In the genomic region with DNA sequence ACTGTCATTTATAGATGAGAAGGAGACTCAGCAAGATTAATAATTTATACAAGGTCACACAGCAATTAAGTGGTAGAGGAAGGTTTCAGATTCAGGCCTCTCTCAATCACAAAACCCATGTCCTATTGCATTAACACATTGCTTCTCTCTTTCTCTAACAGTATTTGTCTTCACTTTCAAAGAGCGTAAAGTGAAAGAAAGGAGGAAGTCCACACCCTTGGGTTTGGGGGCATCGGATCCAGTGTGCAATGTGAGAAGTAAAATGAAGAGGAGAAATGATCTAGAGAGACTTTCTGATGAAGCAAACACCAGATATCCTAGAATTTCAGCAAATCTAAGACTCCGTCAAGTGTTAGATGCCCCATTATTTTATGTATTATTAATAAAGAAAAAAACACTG, we compare ENCODE assay signal across 24 cellular contexts.
"Had no signal": no experiment of that assay in that cellular context is flagged by ENCODE, and none has a peak within 500 bp of the region (broad histone marks: within the 10 kb centered on the region; RNA-seq: fewer than 3 reads in every experiment).

No MANE protein-coding gene starts in this region.

- H3K4me3 Mint-ChIP-seq: activated CD8-positive, alpha-beta T cell treated with anti-CD3 and anti-CD28 coated beads for 36 hours; activated naive CD4-positive, alpha-beta T cell treated with anti-CD3 and anti-CD28 coated beads, Interleukin-2, amount 10 ng/mL, durations not matched to agents 7 days and 5 days; activated naive CD8-positive, alpha-beta T cell treated with anti-CD3 and anti-CD28 coated beads for 36 hours; activated T-cell treated with anti-CD3 and anti-CD28 coated beads, Interleukin-2, amount 50 U/mL, for 72 hours; T-helper 1 cell treated with Interleukin-12 subunit alpha and Interleukin-12 subunit beta and Interleukin-4 antibody, amounts not matched to agents 30 μg/mL and 1 μg/mL, for 36 hours had no signal

- H3K4me3 ChIP-seq: cardiac muscle cell, MG63, SJSA1 had no signal

- H3K36me3 ChIP-seq: brain microvascular endothelial cell, cardiac muscle cell, MG63, SJSA1 had no signal

- H3K9me3 ChIP-seq: MG63, SJSA1 had no signal

- H3K9me3 Mint-ChIP-seq: activated CD8-positive, alpha-beta T cell treated with anti-CD3 and anti-CD28 coated beads for 36 hours; activated naive CD4-positive, alpha-beta T cell treated with anti-CD3 and anti-CD28 coated beads, Interleukin-2, amount 10 ng/mL, durations not matched to agents 7 days and 5 days; activated naive CD8-positive, alpha-beta T cell treated with anti-CD3 and anti-CD28 coated beads for 36 hours; activated T-cell treated with anti-CD3 and anti-CD28 coated beads, Interleukin-2, amount 50 U/mL, for 72 hours; activated T-helper 2 cell treated with anti-CD3 and anti-CD28 coated beads, Interferon-gamma antibody, Interleukin-2, Interleukin-4, amounts not matched to agents 10 μg/mL and 5 μg/mL and 100 μg/mL, durations not matched to agents 14 hours and 24 hours and 36 hours; IgD-negative memory B cell; T-helper 1 cell treated with Interleukin-12 subunit alpha and Interleukin-12 subunit beta and Interleukin-4 antibody, amounts not matched to agents 30 μg/mL and 1 μg/mL, for 36 hours had no signal

- H3K27ac ChIP-seq: brain microvascular endothelial cell, cardiac muscle cell, SJSA1 had no signal

- ATAC-seq: activated CD4-positive, CD25-positive, alpha-beta regulatory T cell treated with anti-CD3 and anti-CD28 coated beads, Interleukin-2, amount 50 U/mL, for 24 hours; activated CD8-positive, alpha-beta T cell treated with anti-CD3 and anti-CD28 coated beads for 36 hours; activated T-cell treated with anti-CD3 and anti-CD28 coated beads, Interleukin-2, amount 50 U/mL, for 72 hours; Right ventricle myocardium inferior had no signal

- H3K27me3 ChIP-seq: brain microvascular endothelial cell, cardiac muscle cell, MG63, SJSA1 had no signal

- H3K4me1 ChIP-seq: SJSA1 had no signal

- H3K27ac Mint-ChIP-seq: activated CD8-positive, alpha-beta T cell treated with anti-CD3 and anti-CD28 coated beads for 36 hours; activated naive CD4-positive, alpha-beta T cell treated with anti-CD3 and anti-CD28 coated beads, Interleukin-2, amount 10 ng/mL, durations not matched to agents 7 days and 5 days; activated naive CD8-positive, alpha-beta T cell treated with anti-CD3 and anti-CD28 coated beads for 36 hours; activated T-cell treated with anti-CD3 and anti-CD28 coated beads, Interleukin-2, amount 50 U/mL, for 72 hours; activated T-helper 2 cell treated with anti-CD3 and anti-CD28 coated beads, Interferon-gamma antibody, Interleukin-2, Interleukin-4, amounts not matched to agents 10 μg/mL and 5 μg/mL and 100 μg/mL, durations not matched to agents 14 hours and 24 hours and 36 hours; T-helper 1 cell treated with Interleukin-12 subunit alpha and Interleukin-12 subunit beta and Interleukin-4 antibody, amounts not matched to agents 30 μg/mL and 1 μg/mL, for 36 hours had no signal

- DNase-seq: activated CD4-positive, alpha-beta T cell treated with anti-CD3 and anti-CD28 coated beads for 4 hours; activated CD8-positive, alpha-beta memory T cell treated with anti-CD3 and anti-CD28 coated beads, Interleukin-2, amount 50 U/mL, for 4 hours; activated CD8-positive, alpha-beta T cell treated with anti-CD3 and anti-CD28 coated beads for 36 hours; activated gamma-delta T cell treated with Interleukin-2 at 50 U/mL for 16 hours; activated naive CD4-positive, alpha-beta T cell treated with anti-CD3 and anti-CD28 coated beads, Interleukin-2, amount 10 ng/mL, durations not matched to agents 7 days and 5 days; activated naive CD8-positive, alpha-beta T cell treated with anti-CD3 and anti-CD28 coated beads for 36 hours; activated T-cell treated with anti-CD3 and anti-CD28 coated beads, Interleukin-2, amount 50 U/mL, for 72 hours; brain microvascular endothelial cell; MG63; NCI-H1092; NCI-H1417; NCI-H1694; NCI-H2029; NCI-H345; NCI-H510A; NCI-H526 treated with DMSO at 0.1 percent for 48 hours; NK-92 treated with Interleukin-12 subunit alpha and Interleukin-12 subunit beta, amount 100 ng/mL, for 24 hours had no signal

- H3K36me3 Mint-ChIP-seq: activated naive CD4-positive, alpha-beta T cell treated with anti-CD3 and anti-CD28 coated beads, Interleukin-2, amount 10 ng/mL, durations not matched to agents 7 days and 5 days; activated naive CD8-positive, alpha-beta T cell treated with anti-CD3 and anti-CD28 coated beads for 36 hours had no signal
